29 cellular contexts compared by ENCODE assay signal in the genomic region with DNA sequence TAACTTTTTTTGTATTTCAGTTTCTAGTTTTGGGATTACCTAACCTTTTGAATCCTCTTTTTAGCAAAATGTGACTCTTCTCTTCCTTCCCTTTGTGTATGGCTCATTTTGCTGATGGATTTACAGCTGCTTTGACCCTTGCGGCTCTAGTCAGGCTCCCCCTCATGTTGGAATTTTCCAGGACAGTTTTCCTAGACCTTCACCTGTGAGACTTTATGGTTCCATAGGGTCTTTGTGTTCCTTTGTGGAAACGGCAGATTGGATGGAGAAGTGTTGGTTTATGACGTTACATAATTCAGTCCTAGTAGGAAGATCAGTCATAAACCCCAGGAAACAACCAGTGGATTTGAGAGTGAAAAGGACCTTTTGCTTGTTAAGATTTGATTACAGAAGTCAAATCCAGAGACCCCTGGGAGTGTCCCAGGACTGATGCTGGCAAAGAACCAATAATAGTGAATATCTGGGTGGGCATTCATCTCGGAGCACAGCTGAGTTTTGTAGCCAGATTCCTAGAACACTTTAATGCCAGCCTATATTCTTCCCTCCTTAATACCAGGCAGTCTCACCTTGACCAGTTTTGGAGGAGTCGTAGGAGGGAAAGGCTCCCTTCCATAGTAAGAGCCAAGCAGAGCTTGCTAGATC. TPM values are rescaled to one million over a fixed set of nuclear protein-coding genes. Genes with fewer than 3 reads are reported as not detected.
DNase-seq lines count a peak whose midpoint lies in the region; ATAC-seq and TF ChIP-seq lines count a peak whose summit lies in the region.
"Had no signal": no experiment of that assay in that cellular context is flagged by ENCODE, and none has a peak within 500 bp of the region (broad histone marks: within the 10 kb centered on the region; RNA-seq: fewer than 3 reads in every experiment).

No MANE protein-coding gene starts in this region.

- no peak overlapping the region for H3K27ac Mint-ChIP-seq in naive thymus-derived CD4-positive, alpha-beta T cell
- H3K27ac Mint-ChIP-seq: activated CD4-positive, alpha-beta memory T cell treated with anti-CD3 and anti-CD28 coated beads, Interleukin-2, amount 10 ng/mL, durations not matched to agents 7 days and 5 days; activated T-helper 1 cell treated with anti-CD3 and anti-CD28 coated beads, Interleukin-12 subunit alpha, Interleukin-12 subunit beta, Interleukin-2, Interleukin-4 antibody, amounts not matched to agents 30 ng/mL and 10 ng/mL and 1 ng/mL, durations not matched to agents 14 hours and 24 hours and 36 hours; stimulated activated effector memory CD8-positive, alpha-beta T cell treated with anti-CD3 and anti-CD28 coated beads, Interleukin-12 subunit alpha, Interleukin-12 subunit beta, amount 100 ng/mL, for 72 hours; T-helper 2 cell treated with Interferon-gamma antibody and Interleukin-4, amounts not matched to agents 5 μg/mL and 100 μg/mL, for 36 hours had no signal

- H3K79me1 ChIP-seq in trophoblast cell (ENCODE audit: low read length), result peaks cover 13% of the 10 kb centered on the region

- H4K8ac ChIP-seq in trophoblast cell (ENCODE audit: low read depth, low read length), result no peak overlapping the region

- intact Hi-C loops in PC-9 (cut with micrococcal nuclease; ENCODE audit: unreplicated experiment), result no loop called here
- intact Hi-C loops in naive thymus-derived CD4-positive, alpha-beta T cell (cut with micrococcal nuclease), result no loop called here

- H3K79me2 ChIP-seq in ACC112 (ENCODE audit: control insufficient read depth, insufficient read depth, low read length, unreplicated experiment), result peaks cover 11% of the 10 kb centered on the region
- peaks cover 21% of the 10 kb centered on the region for H3K79me2 ChIP-seq in PC-9 (ENCODE audit: low read depth)
- peaks cover 3% of the 10 kb centered on the region for H3K79me2 ChIP-seq in trophoblast cell (ENCODE audit: control insufficient read depth, insufficient read depth, low read length, poor library complexity)

- H3K23ac ChIP-seq in trophoblast cell (ENCODE audit: low read length), result no peak overlapping the region

- H4K12ac ChIP-seq in trophoblast cell (ENCODE audit: low read depth, low read length), result no peak overlapping the region

- peak overlapping the region; percentile 46 for H2BK5ac ChIP-seq in trophoblast cell (ENCODE audit: low read depth, low read length, poor library complexity)

- H3K9me2 ChIP-seq in PC-9 (ENCODE audit: insufficient read depth), result no peaks in the 10 kb centered on the region

- TF ChIP-seq CTCF in PC-9 (conservative IDR thresholded peaks at IDR 0.05), result no peak
- TF ChIP-seq CTCF in right atrium auricular region (IDR thresholded peaks at IDR 0.05), result no peak

- POLR2A ChIA-PET in PC-9 (lab: Charles Lee; ENCODE audit: unreplicated experiment), result no interaction called here
- POLR2A ChIA-PET in naive thymus-derived CD4-positive, alpha-beta T cell (lab: Charles Lee), result no interaction called here

- H3K9me3 ChIP-seq in PC-9 (ENCODE audit: insufficient read depth, low read depth) (peaks cover 21% of the 10 kb centered on the region; the same call in 1 of the 2 replicates), trophoblast cell (ENCODE audit: insufficient read depth, low read depth, low read length) (peaks cover 2% of the 10 kb centered on the region), right atrium auricular region (peaks cover 0 to 8% of the 10 kb centered on the region in 2 donors)
- no peaks in the 10 kb centered on the region for H3K9me3 ChIP-seq in naive thymus-derived CD4-positive, alpha-beta T cell (ENCODE audit: control insufficient read depth in 2 of 3, low read length in 3 of 3)
- no peaks in the 10 kb centered on the region for H3K9me3 ChIP-seq in effector memory CD4-positive, alpha-beta T cell (ENCODE audit: control insufficient read depth, low read length)
- H3K9me3 ChIP-seq: prostate gland had no signal

- no peak for ATAC-seq in naive thymus-derived CD4-positive, alpha-beta T cell
- ATAC-seq: left lobe of liver; stimulated activated effector memory CD8-positive, alpha-beta T cell treated with anti-CD3 and anti-CD28 coated beads, Interleukin-12 subunit alpha, Interleukin-12 subunit beta, amount 100 ng/mL, for 72 hours had no signal

- H3K14ac ChIP-seq in trophoblast cell (ENCODE audit: low read length), result no peak overlapping the region

- H3K27me3 Mint-ChIP-seq in naive thymus-derived CD4-positive, alpha-beta T cell, result peaks cover 0 to 4% (median 0%) of the 10 kb centered on the region in 5 donors
- H3K27me3 Mint-ChIP-seq: activated CD4-positive, alpha-beta memory T cell treated with anti-CD3 and anti-CD28 coated beads, Interleukin-2, amount 10 ng/mL, durations not matched to agents 7 days and 5 days had no signal

- no peak overlapping the region for H3K4me3 ChIP-seq in ACC112 (ENCODE audit: low read depth, low read length)
- H3K4me3 ChIP-seq in PC-9, result no peak overlapping the region
- no peak overlapping the region for H3K4me3 ChIP-seq in trophoblast cell (ENCODE audit: low read depth, low read length)
- H3K4me3 ChIP-seq in naive thymus-derived CD4-positive, alpha-beta T cell (ENCODE audit: low read length), result no peak overlapping the region
- H3K4me3 ChIP-seq in right atrium auricular region, result no peak overlapping the region
- no peak overlapping the region for H3K4me3 ChIP-seq in effector memory CD4-positive, alpha-beta T cell (ENCODE audit: insufficient read depth, low read depth, low read length, poor library complexity, severe bottlenecking)
- H3K4me3 ChIP-seq: Peyer's patch, prostate gland had no signal

- H3K9ac ChIP-seq in trophoblast cell (ENCODE audit: low read length), result no peak overlapping the region

- H3F3A ChIP-seq in PC-9 (ENCODE audit: insufficient read depth, low read depth), result peaks cover 29% of the 10 kb centered on the region; the same call in 1 of the 2 replicates

- H2BK12ac ChIP-seq in trophoblast cell (ENCODE audit: low read length), result peak overlapping the region; percentile 29

- H3K4me3 Mint-ChIP-seq in naive thymus-derived CD4-positive, alpha-beta T cell, result no peak overlapping the region
- H3K4me3 Mint-ChIP-seq: activated CD4-positive, alpha-beta memory T cell treated with anti-CD3 and anti-CD28 coated beads, Interleukin-2, amount 10 ng/mL, durations not matched to agents 7 days and 5 days; activated T-helper 1 cell treated with anti-CD3 and anti-CD28 coated beads, Interleukin-12 subunit alpha, Interleukin-12 subunit beta, Interleukin-2, Interleukin-4 antibody, amounts not matched to agents 30 ng/mL and 10 ng/mL and 1 ng/mL, durations not matched to agents 14 hours and 24 hours and 36 hours; stimulated activated effector memory CD8-positive, alpha-beta T cell treated with anti-CD3 and anti-CD28 coated beads, Interleukin-12 subunit alpha, Interleukin-12 subunit beta, amount 100 ng/mL, for 72 hours; T-helper 2 cell treated with Interferon-gamma antibody and Interleukin-4, amounts not matched to agents 5 μg/mL and 100 μg/mL, for 36 hours had no signal

- H3K4me2 ChIP-seq in PC-9 (no peak overlapping the region), trophoblast cell (ENCODE audit: low read length) (no peak overlapping the region)

- H3K18ac ChIP-seq in trophoblast cell (ENCODE audit: low read length), result peak overlapping the region; percentile 29

- CTCF ChIA-PET in PC-9 (lab: Charles Lee), result no interaction called here
- CTCF ChIA-PET in naive thymus-derived CD4-positive, alpha-beta T cell (lab: Charles Lee), result no interaction called here

- no TSS peak for BruUV-seq in PC-9 (replicated peaks; lab: Mats Ljungman, UMichigan)

- H2AFZ ChIP-seq in ACC112 (ENCODE audit: low read length, unreplicated experiment) (no peak overlapping the region), PC-9 (no peak overlapping the region), trophoblast cell (ENCODE audit: insufficient read depth, low read length, poor library complexity) (no peak overlapping the region)

- no peaks in the 10 kb centered on the region for H3K27me3 ChIP-seq in ACC112 (ENCODE audit: insufficient read depth, low read length)
- no peaks in the 10 kb centered on the region for H3K27me3 ChIP-seq in PC-9 (ENCODE audit: insufficient read depth, low read depth)
- no peaks in the 10 kb centered on the region for H3K27me3 ChIP-seq in trophoblast cell (ENCODE audit: insufficient read depth, low read length)
- no peaks in the 10 kb centered on the region for H3K27me3 ChIP-seq in naive thymus-derived CD4-positive, alpha-beta T cell (ENCODE audit: control insufficient read depth in 2 of 2, insufficient read depth in 2 of 2, low read length in 2 of 2)
- no peaks in the 10 kb centered on the region for H3K27me3 ChIP-seq in right atrium auricular region
- H3K27me3 ChIP-seq in effector memory CD4-positive, alpha-beta T cell (replicated peaks; ENCODE audit: control insufficient read depth, insufficient read depth, low read length, poor library complexity, severe bottlenecking), result no peaks in the 10 kb centered on the region
- H3K27me3 ChIP-seq: Peyer's patch had no signal

- H3K27ac ChIP-seq in ACC112 (ENCODE audit: low read depth, low read length) (peak overlapping the region; percentile 98; the same call in 1 of the 2 replicates), PC-9 (0 out of 2 replicates have a peak overlapping the region, but pooled peaks have one; percentile 6), epithelial cell of prostate (peak overlapping the region; percentile 100), trophoblast cell (ENCODE audit: low read depth, low read length) (peak overlapping the region; percentile 21), right atrium auricular region (no peak overlapping the region)
- no peak overlapping the region for H3K27ac ChIP-seq in naive thymus-derived CD4-positive, alpha-beta T cell (ENCODE audit: low read depth, low read length)
- no peak overlapping the region for H3K27ac ChIP-seq in effector memory CD4-positive, alpha-beta T cell (ENCODE audit: insufficient read depth, low read length, poor library complexity, severe bottlenecking)
- H3K27ac ChIP-seq: Peyer's patch, prostate gland had no signal

- H4K91ac ChIP-seq in trophoblast cell (ENCODE audit: low read depth, low read length), result no peak overlapping the region

- H3K36me3 Mint-ChIP-seq in naive thymus-derived CD4-positive, alpha-beta T cell, result no peaks in the 10 kb centered on the region
- H3K36me3 Mint-ChIP-seq: stimulated activated effector memory CD8-positive, alpha-beta T cell treated with anti-CD3 and anti-CD28 coated beads, Interleukin-12 subunit alpha, Interleukin-12 subunit beta, amount 100 ng/mL, for 72 hours had no signal

- H3K4ac ChIP-seq in trophoblast cell (ENCODE audit: low read depth, low read length), result no peak overlapping the region

- H4K20me1 ChIP-seq in PC-9 (ENCODE audit: insufficient read depth), result no peaks in the 10 kb centered on the region

- no peak for DNase-seq in PC-9
- DNase-seq in epithelial cell of prostate (ENCODE audit: low read depth, low spot score), result no peak
- DNase-seq in trophoblast cell, result no peak
- no peak for DNase-seq in naive thymus-derived CD4-positive, alpha-beta T cell
- DNase-seq in right atrium auricular region (ENCODE audit: low spot score), result no peak
- no peak for DNase-seq in HCEC 1CT
- no peak for DNase-seq in effector memory CD4-positive, alpha-beta T cell
- DNase-seq: activated CD4-positive, alpha-beta memory T cell treated with anti-CD3 and anti-CD28 coated beads, Interleukin-2, amount 10 ng/mL, durations not matched to agents 7 days and 5 days; activated CD8-positive, alpha-beta memory T cell treated with anti-CD3 and anti-CD28 coated beads, Interleukin-2, amount 50 U/mL, for 4 hours; activated naive CD4-positive, alpha-beta T cell treated with Interleukin-2 at 50 U/mL for 16 hours; DND-41; effector CD4-positive, alpha-beta T cell; GF-D8; glutamatergic neuron; GOT3; Kasumi-1; NCI-H1417 treated with DMSO at 0.1 percent for 48 hours; NCI-H2081; NCI-H226; NCI-H69; Peyer's patch; SHP77 treated with DMSO at 0.1 percent for 48 hours; stimulated activated CD4-positive, alpha-beta T cell treated with anti-CD3 and anti-CD28 coated beads, Interleukin-15, amount 100 ng/mL, for 24 hours had no signal

- peaks cover 0 to 5% (median 5%) of the 10 kb centered on the region in 7 donors for H3K4me1 Mint-ChIP-seq in naive thymus-derived CD4-positive, alpha-beta T cell
- H3K4me1 Mint-ChIP-seq: stimulated activated effector memory CD8-positive, alpha-beta T cell treated with anti-CD3 and anti-CD28 coated beads, Interleukin-12 subunit alpha, Interleukin-12 subunit beta, amount 100 ng/mL, for 72 hours had no signal

- H2BK120ac ChIP-seq in trophoblast cell (ENCODE audit: insufficient read depth, low read length, poor library complexity), result no peak overlapping the region

- WGBS in trophoblast cell (ENCODE audit: extremely low coverage, insufficient coverage, insufficient read length), result no CpG with 5 or more reads among the region's 5 CpGs

- no peak overlapping the region for H2AK5ac ChIP-seq in trophoblast cell (ENCODE audit: low read length)

- H3K4me1 ChIP-seq in ACC112 (ENCODE audit: control insufficient read depth, insufficient read depth, low read length, unreplicated experiment) (peaks cover 51% of the 10 kb centered on the region), PC-9 (replicated peaks; ENCODE audit: insufficient read depth) (peaks cover 33% of the 10 kb centered on the region), trophoblast cell (ENCODE audit: control insufficient read depth in 1 of 2, insufficient read depth in 2 of 2, low read length in 2 of 2) (peaks cover 8 to 12% of the 10 kb centered on the region in 2 experiments), right atrium auricular region (peaks cover 0 to 20% of the 10 kb centered on the region in 2 donors)
- no peaks in the 10 kb centered on the region for H3K4me1 ChIP-seq in naive thymus-derived CD4-positive, alpha-beta T cell (ENCODE audit: control insufficient read depth in 2 of 2, insufficient read depth in 2 of 2, low read length in 2 of 2)
- no peaks in the 10 kb centered on the region for H3K4me1 ChIP-seq in effector memory CD4-positive, alpha-beta T cell (ENCODE audit: control insufficient read depth, insufficient read depth, low read length, poor library complexity, severe bottlenecking)
- H3K4me1 ChIP-seq: Peyer's patch, prostate gland had no signal

- H3K9me3 Mint-ChIP-seq in naive thymus-derived CD4-positive, alpha-beta T cell, result peaks cover 0 to 18% (median 4%) of the 10 kb centered on the region in 11 donors
- H3K9me3 Mint-ChIP-seq: activated CD4-positive, alpha-beta memory T cell treated with anti-CD3 and anti-CD28 coated beads, Interleukin-2, amount 10 ng/mL, durations not matched to agents 7 days and 5 days; activated T-helper 1 cell treated with anti-CD3 and anti-CD28 coated beads, Interleukin-12 subunit alpha, Interleukin-12 subunit beta, Interleukin-2, Interleukin-4 antibody, amounts not matched to agents 30 ng/mL and 10 ng/mL and 1 ng/mL, durations not matched to agents 14 hours and 24 hours and 36 hours; stimulated activated effector memory CD8-positive, alpha-beta T cell treated with anti-CD3 and anti-CD28 coated beads, Interleukin-12 subunit alpha, Interleukin-12 subunit beta, amount 100 ng/mL, for 72 hours; T-helper 2 cell treated with Interferon-gamma antibody and Interleukin-4, amounts not matched to agents 5 μg/mL and 100 μg/mL, for 36 hours had no signal

- H3K36me3 ChIP-seq in ACC112 (ENCODE audit: insufficient read depth, low read length) (peaks cover 35% of the 10 kb centered on the region), PC-9 (ENCODE audit: low read depth) (peaks cover 45% of the 10 kb centered on the region), trophoblast cell (ENCODE audit: control insufficient read depth in 1 of 2, insufficient read depth in 2 of 2, low read length in 2 of 2) (peaks cover 1 to 3% of the 10 kb centered on the region in 2 experiments), right atrium auricular region (no peaks in the 10 kb centered on the region)
- no peaks in the 10 kb centered on the region for H3K36me3 ChIP-seq in naive thymus-derived CD4-positive, alpha-beta T cell (ENCODE audit: control insufficient read depth in 2 of 3, insufficient read depth in 3 of 3, low read length in 3 of 3)
- H3K36me3 ChIP-seq in effector memory CD4-positive, alpha-beta T cell (ENCODE audit: control insufficient read depth, insufficient read depth, low read length), result no peaks in the 10 kb centered on the region
- H3K36me3 ChIP-seq: Peyer's patch, prostate gland had no signal

RNA-seq across cellular contexts. Expression of gene SOCS6, which starts 42.7 kb away (rescaled TPM):
- total RNA-seq in PC-9 (2021) (20.9 and 21.0 TPM in 2 replicates), right atrium auricular region (10 to 100 TPM; 16.2 to 18.7 TPM)
- polyA plus RNA-seq in trophoblast cell (2013), result 49.6 and 49.7 TPM in 2 replicates
- total RNA-seq in naive thymus-derived CD4-positive, alpha-beta T cell, result 1 to 10 TPM; 1.8 to 4.6 (median 4.2) TPM
- polyA plus RNA-seq in naive thymus-derived CD4-positive, alpha-beta T cell, result 1 to 10 TPM in 1 of 2 donors, under 1 TPM in 1; 0.52 to 1.4 TPM

Comparison
In these comparisons a context has a peak if more than half of its experiments do, and no peak if none do; other contexts are left out.
1. H3K27ac ChIP-seq: peak in ACC112 (single experiment), PC-9 (single experiment), epithelial cell of prostate (single experiment) and trophoblast cell (single experiment); none in naive thymus-derived CD4-positive, alpha-beta T cell (single experiment), right atrium auricular region (0 of 2) and effector memory CD4-positive, alpha-beta T cell (single experiment).